Comparison of ENCODE assay signal across 30 cellular contexts in the genomic region with DNA sequence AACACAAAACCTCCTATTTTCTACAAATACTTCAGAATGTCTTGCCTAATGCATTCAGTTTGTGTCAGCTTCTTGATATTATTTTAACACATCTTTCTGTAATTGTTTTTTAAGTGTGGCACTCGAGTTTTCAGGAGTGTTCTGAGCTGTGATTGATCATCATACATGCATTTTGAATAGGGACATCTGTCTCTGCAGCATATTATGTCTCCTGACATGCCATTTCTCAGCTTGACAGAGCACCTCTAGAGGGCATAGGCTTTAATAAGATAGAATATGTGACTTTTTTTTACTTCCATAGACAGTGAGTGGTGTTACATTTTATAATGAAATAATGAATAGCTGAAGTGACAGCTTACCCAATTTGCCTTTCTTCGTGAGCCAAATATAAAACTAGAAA.
DNase-seq lines count a peak whose midpoint lies in the region; ATAC-seq and TF ChIP-seq lines count a peak whose summit lies in the region.
"Had no signal": no experiment of that assay in that cellular context is flagged by ENCODE, and none has a peak within 500 bp of the region (broad histone marks: within the 10 kb centered on the region; RNA-seq: fewer than 3 reads in every experiment).

No MANE protein-coding gene starts in this region.

- DNase-seq in DMS53 (lab: John Stamatoyannopoulos, UW), result peak; percentile 23
- no peak for DNase-seq in DMS53 treated with DMSO at 0.1 percent for 48 hours (lab: John Stamatoyannopoulos, UW; ENCODE audit: unreplicated experiment)
- peak; percentile 9 for DNase-seq in NCI-H2171 (lab: John Stamatoyannopoulos, UW)
- peak; percentile 18 for DNase-seq in SK-N-DZ (ENCODE audit: low spot score)
- DNase-seq in fibroblast of pulmonary artery (ENCODE audit: low read depth), result no peak
- DNase-seq in anterior cingulate cortex (lab: John Stamatoyannopoulos, UW), result no peak
- no peak for DNase-seq in DMS153 treated with DMSO at 0.1 percent for 48 hours (lab: John Stamatoyannopoulos, UW; ENCODE audit: unreplicated experiment)
- DNase-seq: 8988T; activated CD4-positive, alpha-beta T cell treated with anti-CD3 and anti-CD28 coated beads for 36 hours; activated CD8-positive, alpha-beta memory T cell treated with anti-CD3 and anti-CD28 coated beads, Interleukin-2, amount 50 U/mL, for 48 hours; activated CD8-positive, alpha-beta T cell treated with anti-CD3 and anti-CD28 coated beads for 36 hours; activated naive CD4-positive, alpha-beta T cell treated with anti-CD3 and anti-CD28 coated beads for 36 hours; adrenal gland; body of pancreas; Caco-2; cerebellar nuclear complex; esophagus squamous epithelium; gastrocnemius medialis; NCI-H1048; NCI-H187 treated with DMSO at 0.1 percent for 48 hours; NCI-H2227 treated with DMSO at 0.1 percent for 48 hours; NCI-H748 treated with DMSO at 0.1 percent for 48 hours; right cardiac atrium; stimulated activated CD4-positive, alpha-beta T cell treated with anti-CD3 and anti-CD28 coated beads, Interleukin-1b, Interleukin-23, amount 100 ng/mL, for 48 hours; stimulated activated naive CD8-positive, alpha-beta T cell treated with anti-CD3 and anti-CD28 coated beads, Interleukin-15, Interleukin-2, amounts not matched to agents 100 U/mL and 50 U/mL, for 24 hours; T-helper 2 cell; upper lobe of right lung had no signal

- no peak for ATAC-seq in HG03135 (IDR thresholded peaks at IDR 0.05; ENCODE audit: unreplicated experiment)
- ATAC-seq: activated CD4-positive, alpha-beta T cell treated with anti-CD3 and anti-CD28 coated beads for 36 hours; activated CD8-positive, alpha-beta T cell treated with anti-CD3 and anti-CD28 coated beads for 36 hours; body of pancreas; gastrocnemius medialis; right cardiac atrium; SK-N-SH treated with all-trans-retinoic acid at 6 μM for 48 hours; stimulated activated naive CD8-positive, alpha-beta T cell treated with anti-CD3 and anti-CD28 coated beads, Interleukin-15, Interleukin-2, amounts not matched to agents 100 U/mL and 50 U/mL, for 24 hours; upper lobe of right lung had no signal

- H3K4me3 ChIP-seq in fibroblast of pulmonary artery (replicated peaks; ENCODE audit: low read depth, low read length), result no peak overlapping the region
- H3K4me3 ChIP-seq: adrenal gland, body of pancreas, esophagus squamous epithelium, gastrocnemius medialis, smooth muscle cell, upper lobe of right lung had no signal

- peak; percentile 2 for TF ChIP-seq CTCF in fibroblast of pulmonary artery (IDR thresholded peaks at IDR 0.05; ENCODE audit: low read length, missing control alignments)

Comparison
In these comparisons a context has a peak if more than half of its experiments do, and no peak if none do; other contexts are left out.
1. DNase-seq: peak in DMS53 (single experiment), NCI-H2171 (single experiment) and SK-N-DZ (single experiment); none in DMS53 treated with DMSO at 0.1 percent for 48 hours (single experiment), fibroblast of pulmonary artery (single experiment), anterior cingulate cortex (0 of 58) and DMS153 treated with DMSO at 0.1 percent for 48 hours (single experiment).